In the genomic region with DNA sequence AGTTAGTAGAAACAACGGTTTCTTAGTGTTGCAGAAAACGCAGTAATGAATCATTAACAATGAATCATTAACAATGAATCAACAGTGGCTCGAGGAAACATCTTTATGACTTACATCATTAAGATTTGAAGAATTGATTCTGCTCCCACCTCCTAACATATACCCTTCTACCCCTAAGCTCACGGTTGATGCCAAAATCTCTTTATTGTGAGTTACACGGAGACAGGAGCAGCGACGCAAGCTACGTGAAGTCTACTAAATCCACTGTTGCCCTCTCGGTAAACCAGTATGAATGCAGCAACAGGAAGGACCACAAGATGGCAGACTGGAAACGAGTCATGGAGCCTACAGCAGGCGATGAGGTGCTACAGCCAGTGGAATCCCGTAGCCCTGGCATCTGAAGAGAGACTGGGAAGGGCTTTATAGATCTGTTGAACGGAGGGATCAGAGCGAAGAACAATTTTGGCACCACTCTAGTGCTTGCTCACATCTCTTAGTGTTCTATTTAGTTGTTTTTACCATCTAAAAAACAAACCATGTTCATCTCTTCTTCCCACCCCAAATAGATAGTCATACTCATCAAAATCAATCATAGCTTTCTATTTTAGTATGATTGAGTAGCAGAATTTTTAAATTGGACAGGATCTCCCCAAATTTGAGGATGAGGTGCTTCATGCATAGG, we compare ENCODE assay signal across 8 cellular contexts.
DNase-seq lines count a peak whose midpoint lies in the region; ATAC-seq lines count a peak whose summit lies in the region.

No MANE protein-coding gene starts in this region.

- 26% methylated on average over 14 of the region's 14 CpGs for WGBS in HUES64

- H3K9me3 ChIP-seq in HUES64 (ENCODE audit: insufficient read depth, low read depth, low read length), result no peaks in the 10 kb centered on the region
- H3K9me3 ChIP-seq in muscle layer of duodenum (ENCODE audit: control insufficient read depth in 1 of 2, low read length in 2 of 2), result no peaks in the 10 kb centered on the region

- H3K9ac ChIP-seq in HUES64 (ENCODE audit: low read depth, low read length), result no peak overlapping the region

- H3K4me1 ChIP-seq in HUES64 (ENCODE audit: insufficient read depth, low read length), result no peaks in the 10 kb centered on the region
- peaks cover 0 to 8% of the 10 kb centered on the region in 2 donors for H3K4me1 ChIP-seq in muscle layer of duodenum (ENCODE audit: control insufficient read depth in 1 of 2, insufficient read depth in 2 of 2, low read length in 2 of 2)

- H3K36me3 ChIP-seq in HUES64 (ENCODE audit: insufficient read depth, low read length), result no peaks in the 10 kb centered on the region
- H3K36me3 ChIP-seq in muscle layer of duodenum (ENCODE audit: control insufficient read depth in 1 of 2, insufficient read depth in 2 of 2, low read length in 2 of 2), result no peaks in the 10 kb centered on the region

- peak; percentile 94 for ATAC-seq in GM21576 (IDR thresholded peaks at IDR 0.05; ENCODE audit: unreplicated experiment)

- H3K4me3 ChIP-seq in HUES64 (ENCODE audit: low read length) (0 out of 2 replicates have a peak overlapping the region, but pooled peaks have one; percentile 17), muscle layer of duodenum (ENCODE audit: low read depth in 1 of 2, low read length in 2 of 2) (peak overlapping the region; percentile 48 to 77)

- H3K27ac ChIP-seq in HUES64 (ENCODE audit: low read depth, low read length), result no peak overlapping the region
- peak overlapping the region; percentile 74 for H3K27ac ChIP-seq in epithelial cell of prostate
- no peak overlapping the region for H3K27ac ChIP-seq in muscle layer of duodenum (ENCODE audit: low read length)

- H3K27me3 ChIP-seq in HUES64 (ENCODE audit: insufficient read depth, low read length) (peaks cover 5% of the 10 kb centered on the region; the same call in 1 of the 2 replicates), muscle layer of duodenum (ENCODE audit: low read depth, low read length) (no peaks in the 10 kb centered on the region)

- DNase-seq in DMS53 (lab: John Stamatoyannopoulos, UW) (peak; percentile 93), NOMO-1 treated with DMSO at 0.1 percent for 48 hours (lab: John Stamatoyannopoulos, UW; ENCODE audit: unreplicated experiment) (peak; percentile 80), epithelial cell of prostate (ENCODE audit: low read depth, low spot score) (peak; percentile 18)
- DNase-seq in activated CD8-positive, alpha-beta memory T cell treated with anti-CD3 and anti-CD28 coated beads, Interleukin-2, amount 50 U/mL, for 1 hour (ENCODE audit: extremely low read depth), result peak; percentile 35
- DNase-seq in stimulated activated CD8-positive, alpha-beta memory T cell treated with anti-CD3 and anti-CD28 coated beads, Interleukin-7, amount 100 ng/mL, for 1 hour (ENCODE audit: low read depth in 2 of 2), result peak; percentile 40 to 48

Comparison
In these comparisons a context has a peak if more than half of its experiments do, and no peak if none do; other contexts are left out.
1. DNase-seq: peak in every context shown above with its lines; median percentile 93 in DMS53; 80 in NOMO-1 treated with DMSO at 0.1 percent for 48 hours; 44 in stimulated activated CD8-positive, alpha-beta memory T cell treated with anti-CD3 and anti-CD28 coated beads, Interleukin-7, amount 100 ng/mL, for 1 hour; 35 in activated CD8-positive, alpha-beta memory T cell treated with anti-CD3 and anti-CD28 coated beads, Interleukin-2, amount 50 U/mL, for 1 hour; 18 in epithelial cell of prostate.